2 cellular contexts compared by ENCODE assay signal in the genomic region with DNA sequence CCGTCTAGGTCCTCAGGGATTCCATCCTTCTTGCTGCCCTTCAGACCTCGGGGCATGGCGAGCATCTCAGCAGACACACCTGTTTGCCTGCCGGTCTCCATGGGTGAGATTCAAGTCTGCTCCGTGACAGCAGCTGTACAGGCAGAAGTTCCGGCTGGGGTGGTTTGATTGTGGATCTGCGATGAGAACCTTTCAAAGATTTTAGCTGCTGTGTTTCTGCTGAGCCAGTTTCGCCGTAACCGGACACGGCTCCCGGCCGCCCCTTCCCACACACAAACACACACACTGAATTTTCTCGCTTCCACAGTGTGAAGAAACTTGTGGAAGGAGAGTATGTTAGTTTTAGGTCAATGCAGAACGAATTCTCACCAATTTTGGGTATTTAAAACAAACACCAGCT. TPM values are rescaled to one million over a fixed set of nuclear protein-coding genes. Genes with fewer than 3 reads are reported as not detected.
"Had no signal": no experiment of that assay in that cellular context is flagged by ENCODE, and none has a peak within 500 bp of the region (broad histone marks: within the 10 kb centered on the region; RNA-seq: fewer than 3 reads in every experiment).

Gene TAF11L10, minus strand, starts transcription at position 101 of the 400 bp plus-strand sequence.

RNA-seq across cellular contexts. Expression of gene TAF11L10, which starts in this region (rescaled TPM):
- total RNA-seq: G401, GM12878 had no signal
- polyA plus RNA-seq: GM12878 had no signal
